ENCODE assay signal across 2 cellular contexts in the genomic region with DNA sequence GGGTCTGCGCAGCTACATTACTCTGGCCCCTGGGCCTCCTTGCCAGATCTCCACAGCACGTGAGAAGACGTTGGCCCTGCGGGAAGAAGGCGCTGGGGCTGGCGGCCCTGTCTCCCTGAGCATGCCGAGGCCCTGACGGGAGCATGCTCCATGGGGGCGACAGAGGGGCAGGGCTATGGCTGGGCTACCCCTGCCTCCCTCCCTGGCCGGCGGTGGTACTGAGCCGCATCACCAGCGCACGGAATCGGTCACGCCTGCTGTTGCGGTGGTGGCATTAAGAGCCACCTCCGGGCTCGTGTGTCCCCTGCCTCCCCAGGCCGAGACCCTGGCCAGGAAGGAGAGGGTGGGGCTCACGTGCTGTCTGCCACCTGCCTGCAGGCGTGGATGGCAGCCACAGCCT.
TF ChIP-seq lines count a peak whose summit lies in the region.

No MANE protein-coding gene starts in this region.

TF ChIP-seq in IMR-90, 13 proteins besides CTCF, POLR2A, EP300 and RAD21:
- TF ChIP-seq, protein P1, sequence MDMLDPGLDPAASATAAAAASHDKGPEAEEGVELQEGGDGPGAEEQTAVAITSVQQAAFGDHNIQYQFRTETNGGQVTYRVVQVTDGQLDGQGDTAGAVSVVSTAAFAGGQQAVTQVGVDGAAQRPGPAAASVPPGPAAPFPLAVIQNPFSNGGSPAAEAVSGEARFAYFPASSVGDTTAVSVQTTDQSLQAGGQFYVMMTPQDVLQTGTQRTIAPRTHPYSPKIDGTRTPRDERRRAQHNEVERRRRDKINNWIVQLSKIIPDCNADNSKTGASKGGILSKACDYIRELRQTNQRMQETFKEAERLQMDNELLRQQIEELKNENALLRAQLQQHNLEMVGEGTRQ (IDR thresholded peaks at IDR 0.05; ENCODE audit: low read depth, low read length), result no peak
- TF ChIP-seq MAZ (IDR thresholded peaks at IDR 0.05; ENCODE audit: borderline replicate concordance, low read depth, low read length), result no peak
- no peak for TF ChIP-seq MAFK (IDR thresholded peaks at IDR 0.05; ENCODE audit: low read depth, low read length)

TF ChIP-seq in HepG2, 621 proteins besides CTCF, POLR2A, EP300 and RAD21:
- no peak for TF ChIP-seq GLI4 (CRISPR knock-in tag; IDR thresholded peaks at IDR 0.05; ENCODE audit: borderline replicate concordance)
- no peak for TF ChIP-seq ZFY (CRISPR knock-in tag; IDR thresholded peaks at IDR 0.05)
- TF ChIP-seq, protein P2, sequence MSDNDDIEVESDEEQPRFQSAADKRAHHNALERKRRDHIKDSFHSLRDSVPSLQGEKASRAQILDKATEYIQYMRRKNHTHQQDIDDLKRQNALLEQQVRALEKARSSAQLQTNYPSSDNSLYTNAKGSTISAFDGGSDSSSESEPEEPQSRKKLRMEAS (IDR thresholded peaks at IDR 0.05), result no peak
- no peak for TF ChIP-seq TBX3 (IDR thresholded peaks at IDR 0.05; ENCODE audit: borderline replicate concordance)
- TF ChIP-seq, protein P3, sequence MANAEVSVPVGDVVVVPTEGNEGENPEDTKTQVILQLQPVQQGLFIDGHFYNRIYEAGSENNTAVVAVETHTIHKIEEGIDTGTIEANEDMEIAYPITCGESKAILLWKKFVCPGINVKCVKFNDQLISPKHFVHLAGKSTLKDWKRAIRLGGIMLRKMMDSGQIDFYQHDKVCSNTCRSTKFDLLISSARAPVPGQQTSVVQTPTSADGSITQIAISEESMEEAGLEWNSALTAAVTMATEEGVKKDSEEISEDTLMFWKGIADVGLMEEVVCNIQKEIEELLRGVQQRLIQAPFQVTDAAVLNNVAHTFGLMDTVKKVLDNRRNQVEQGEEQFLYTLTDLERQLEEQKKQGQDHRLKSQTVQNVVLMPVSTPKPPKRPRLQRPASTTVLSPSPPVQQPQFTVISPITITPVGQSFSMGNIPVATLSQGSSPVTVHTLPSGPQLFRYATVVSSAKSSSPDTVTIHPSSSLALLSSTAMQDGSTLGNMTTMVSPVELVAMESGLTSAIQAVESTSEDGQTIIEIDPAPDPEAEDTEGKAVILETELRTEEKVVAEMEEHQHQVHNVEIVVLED (CRISPR knock-in tag; IDR thresholded peaks at IDR 0.05; ENCODE audit: borderline replicate concordance), result no peak
- TF ChIP-seq, protein P4, sequence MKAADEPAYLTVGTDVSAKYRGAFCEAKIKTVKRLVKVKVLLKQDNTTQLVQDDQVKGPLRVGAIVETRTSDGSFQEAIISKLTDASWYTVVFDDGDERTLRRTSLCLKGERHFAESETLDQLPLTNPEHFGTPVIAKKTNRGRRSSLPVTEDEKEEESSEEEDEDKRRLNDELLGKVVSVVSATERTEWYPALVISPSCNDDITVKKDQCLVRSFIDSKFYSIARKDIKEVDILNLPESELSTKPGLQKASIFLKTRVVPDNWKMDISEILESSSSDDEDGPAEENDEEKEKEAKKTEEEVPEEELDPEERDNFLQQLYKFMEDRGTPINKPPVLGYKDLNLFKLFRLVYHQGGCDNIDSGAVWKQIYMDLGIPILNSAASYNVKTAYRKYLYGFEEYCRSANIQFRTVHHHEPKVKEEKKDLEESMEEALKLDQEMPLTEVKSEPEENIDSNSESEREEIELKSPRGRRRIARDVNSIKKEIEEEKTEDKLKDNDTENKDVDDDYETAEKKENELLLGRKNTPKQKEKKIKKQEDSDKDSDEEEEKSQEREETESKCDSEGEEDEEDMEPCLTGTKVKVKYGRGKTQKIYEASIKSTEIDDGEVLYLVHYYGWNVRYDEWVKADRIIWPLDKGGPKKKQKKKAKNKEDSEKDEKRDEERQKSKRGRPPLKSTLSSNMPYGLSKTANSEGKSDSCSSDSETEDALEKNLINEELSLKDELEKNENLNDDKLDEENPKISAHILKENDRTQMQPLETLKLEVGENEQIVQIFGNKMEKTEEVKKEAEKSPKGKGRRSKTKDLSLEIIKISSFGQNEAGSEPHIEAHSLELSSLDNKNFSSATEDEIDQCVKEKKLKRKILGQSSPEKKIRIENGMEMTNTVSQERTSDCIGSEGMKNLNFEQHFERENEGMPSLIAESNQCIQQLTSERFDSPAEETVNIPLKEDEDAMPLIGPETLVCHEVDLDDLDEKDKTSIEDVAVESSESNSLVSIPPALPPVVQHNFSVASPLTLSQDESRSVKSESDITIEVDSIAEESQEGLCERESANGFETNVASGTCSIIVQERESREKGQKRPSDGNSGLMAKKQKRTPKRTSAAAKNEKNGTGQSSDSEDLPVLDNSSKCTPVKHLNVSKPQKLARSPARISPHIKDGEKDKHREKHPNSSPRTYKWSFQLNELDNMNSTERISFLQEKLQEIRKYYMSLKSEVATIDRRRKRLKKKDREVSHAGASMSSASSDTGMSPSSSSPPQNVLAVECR (CRISPR knock-in tag; IDR thresholded peaks at IDR 0.05; ENCODE audit: borderline replicate concordance), result no peak
- TF ChIP-seq ZNF777 (CRISPR knock-in tag; IDR thresholded peaks at IDR 0.05), result no peak
- TF ChIP-seq GPN1 (CRISPR knock-in tag; IDR thresholded peaks at IDR 0.05; ENCODE audit: borderline replicate concordance), result no peak
- no peak for TF ChIP-seq ZNF703 (CRISPR knock-in tag; IDR thresholded peaks at IDR 0.05; ENCODE audit: borderline replicate concordance)
- no peak for TF ChIP-seq MIXL1 (CRISPR knock-in tag; IDR thresholded peaks at IDR 0.05)
- no peak for TF ChIP-seq ZNF839 (CRISPR knock-in tag; IDR thresholded peaks at IDR 0.05; ENCODE audit: borderline replicate concordance)
TF ChIP-seq in HepG2: peak in this region for 0.
